ENCODE assay signal across 8 cellular contexts in genomic region chr4:81631958-81632439, GRCh38.
DNase-seq lines count a peak whose midpoint lies in the region; ATAC-seq and TF ChIP-seq lines count a peak whose summit lies in the region.

No MANE protein-coding gene starts in this region.

- no peaks in the 10 kb centered on the region for H3K9me3 ChIP-seq in osteoblast (ENCODE audit: low read depth, low read length)

- H3K36me3 Mint-ChIP-seq in brain: no peaks in the 10 kb centered on the region
- H3K36me3 Mint-ChIP-seq in natural killer cell treated with Interleukin-12 subunit alpha and Interleukin-12 subunit beta and Interleukin-15 and Interleukin-18, amount 100 ng/mL, for 72 hours: no peaks in the 10 kb centered on the region

- H3K27ac Mint-ChIP-seq in brain: peak overlapping the region; percentile 16 to 90 (median 43)
- H3K27ac Mint-ChIP-seq in natural killer cell treated with Interleukin-12 subunit alpha and Interleukin-12 subunit beta and Interleukin-15 and Interleukin-18, amount 100 ng/mL, for 72 hours: no peak overlapping the region

- no peak overlapping the region for H2AFZ ChIP-seq in osteoblast (ENCODE audit: low read length)

- TF ChIP-seq CTCF in brain (conservative IDR thresholded peaks at IDR 0.05) (no peak), osteoblast (IDR thresholded peaks at IDR 0.05; ENCODE audit: extremely low read depth, low read depth, low read length) (no peak)

- no peak overlapping the region for H3K4me3 ChIP-seq in osteoblast (ENCODE audit: insufficient read depth, low read length)

- DNase-seq in osteoblast (ENCODE audit: insufficient read length, low spot score, missing footprints) (no peak), NCI-H1694 (lab: John Stamatoyannopoulos, UW) (no peak), cerebellum (ENCODE audit: low spot score) (no peak)
- DNase-seq in activated effector memory CD4-positive, alpha-beta T cell treated with Interleukin-2 at 50 U/mL for 16 hours: no peak
- DNase-seq in natural killer cell treated with Interleukin-12 subunit alpha and Interleukin-12 subunit beta and Interleukin-15 and Interleukin-18, amount 100 ng/mL, for 72 hours (ENCODE audit: low spot score): no peak

- peak overlapping the region; percentile 50 for H3K27ac ChIP-seq in osteoblast (ENCODE audit: low read depth, low read length)

- H3K27me3 Mint-ChIP-seq in brain: peaks cover under 1% of the 10 kb centered on the region
- no peaks in the 10 kb centered on the region for H3K27me3 Mint-ChIP-seq in natural killer cell treated with Interleukin-12 subunit alpha and Interleukin-12 subunit beta and Interleukin-15 and Interleukin-18, amount 100 ng/mL, for 72 hours

- no peaks in the 10 kb centered on the region for H3K27me3 ChIP-seq in osteoblast (ENCODE audit: insufficient read depth, low read length)

- no peaks in the 10 kb centered on the region for H3K36me3 ChIP-seq in osteoblast (ENCODE audit: insufficient read depth, low read length)

- ATAC-seq in GM18505 (IDR thresholded peaks at IDR 0.05; ENCODE audit: unreplicated experiment): peak; percentile 57
- ATAC-seq in HG03342 (IDR thresholded peaks at IDR 0.05; ENCODE audit: unreplicated experiment): peak; percentile 52
- ATAC-seq in natural killer cell treated with Interleukin-12 subunit alpha and Interleukin-12 subunit beta and Interleukin-15 and Interleukin-18, amount 100 ng/mL, for 72 hours: no peak

- peaks cover 66% of the 10 kb centered on the region for H3K4me1 Mint-ChIP-seq in brain
- no peaks in the 10 kb centered on the region for H3K4me1 Mint-ChIP-seq in natural killer cell treated with Interleukin-12 subunit alpha and Interleukin-12 subunit beta and Interleukin-15 and Interleukin-18, amount 100 ng/mL, for 72 hours (ENCODE audit: low read depth in 2 of 2)

- no peak for TF ChIP-seq POLR2A in GM18505 (IDR thresholded peaks at IDR 0.05; ENCODE audit: borderline replicate concordance, extremely low read depth, insufficient read depth, insufficient read length)

- peaks cover 11% of the 10 kb centered on the region for H3K4me1 ChIP-seq in osteoblast (ENCODE audit: insufficient read depth, low read length)

- no peak overlapping the region for H3K4me2 ChIP-seq in osteoblast (ENCODE audit: insufficient read depth, low read length)

- H3K79me2 ChIP-seq in osteoblast (ENCODE audit: insufficient read depth, low read length): no peaks in the 10 kb centered on the region

- H3K4me3 Mint-ChIP-seq in brain: peak overlapping the region in 1 of 5 experiments; percentile 30
- no peak overlapping the region for H3K4me3 Mint-ChIP-seq in natural killer cell treated with Interleukin-12 subunit alpha and Interleukin-12 subunit beta and Interleukin-15 and Interleukin-18, amount 100 ng/mL, for 72 hours

- no peaks in the 10 kb centered on the region for H4K20me1 ChIP-seq in osteoblast (ENCODE audit: insufficient read depth, low read length)

- H3K9me3 Mint-ChIP-seq in brain: no peaks in the 10 kb centered on the region
- no peaks in the 10 kb centered on the region for H3K9me3 Mint-ChIP-seq in natural killer cell treated with Interleukin-12 subunit alpha and Interleukin-12 subunit beta and Interleukin-15 and Interleukin-18, amount 100 ng/mL, for 72 hours

Comparison
In these comparisons a context has a peak if more than half of its experiments do, and no peak if none do; other contexts are left out.
1. ATAC-seq: peak in GM18505 (single experiment) and HG03342 (single experiment); none in natural killer cell treated with Interleukin-12 subunit alpha and Interleukin-12 subunit beta and Interleukin-15 and Interleukin-18, amount 100 ng/mL, for 72 hours (0 of 2).
2. H3K27ac Mint-ChIP-seq: peak in brain (5 of 5); none in natural killer cell treated with Interleukin-12 subunit alpha and Interleukin-12 subunit beta and Interleukin-15 and Interleukin-18, amount 100 ng/mL, for 72 hours (0 of 2).